ENCODE assay signal across 12 cellular contexts in the genomic region with DNA sequence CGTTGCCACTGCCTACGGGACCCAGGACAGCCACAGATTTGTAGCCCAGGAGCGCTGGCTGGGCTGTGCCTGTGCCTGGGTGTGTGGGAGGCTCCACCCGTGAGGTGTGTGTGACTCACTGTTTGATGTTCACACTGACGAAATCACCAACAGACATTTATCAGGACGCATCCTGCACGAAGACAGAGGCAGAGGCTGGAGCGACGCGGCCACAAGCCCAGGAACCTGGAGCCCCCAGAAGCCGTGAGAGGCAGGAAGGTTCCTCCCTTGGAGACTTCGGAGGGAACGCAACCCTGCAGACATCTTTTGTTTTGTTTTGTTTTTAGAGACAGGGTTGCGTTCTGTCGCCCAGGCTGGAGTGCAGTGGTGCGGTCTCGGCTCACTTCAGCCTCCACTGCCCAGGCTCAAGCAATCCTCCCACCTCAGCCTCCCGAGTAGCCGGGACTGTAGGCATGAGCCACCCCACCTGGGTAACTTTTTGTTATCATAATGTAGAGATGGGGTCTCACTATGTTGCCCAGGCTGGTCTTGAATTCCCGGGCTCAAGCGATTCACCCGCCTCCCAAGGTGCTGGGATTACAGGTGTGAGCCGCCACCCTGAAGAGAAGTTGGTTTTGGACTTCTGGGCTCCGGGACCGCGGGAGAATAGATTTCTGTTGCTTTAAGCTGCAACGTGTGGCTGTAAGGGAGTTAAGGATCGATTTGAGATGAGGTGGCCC. TPM values are rescaled to one million over a fixed set of nuclear protein-coding genes. Genes with fewer than 3 reads are reported as not detected.
DNase-seq lines count a peak whose midpoint lies in the region; ATAC-seq, FAIRE-seq and TF ChIP-seq lines count a peak whose summit lies in the region.
"Had no signal": no experiment of that assay in that cellular context is flagged by ENCODE, and none has a peak within 500 bp of the region (broad histone marks: within the 10 kb centered on the region; RNA-seq: fewer than 3 reads in every experiment).

No MANE protein-coding gene starts in this region.

- WGBS in mesodermal cell (ENCODE audit: insufficient coverage in 2 of 2), 2 experiments, result 92 to 93% methylated on average over 20 to 26 of the region's 28 CpGs

- peaks cover 7% of the 10 kb centered on the region for H3K4me1 Mint-ChIP-seq in activated T-helper 2 cell treated with anti-CD3 and anti-CD28 coated beads, Interferon-gamma antibody, Interleukin-2, Interleukin-4, amounts not matched to agents 10 μg/mL and 5 μg/mL and 100 μg/mL, durations not matched to agents 14 hours and 24 hours and 36 hours (ENCODE audit: low read depth)
- no peaks in the 10 kb centered on the region for H3K4me1 Mint-ChIP-seq in T-helper 17 cell

- TF ChIP-seq CTCF in left ventricle myocardium inferior (IDR thresholded peaks at IDR 0.05; ENCODE audit: borderline replicate concordance), result no peak

- no peaks in the 10 kb centered on the region for H3K9me3 ChIP-seq in mesodermal cell (ENCODE audit: control insufficient read depth, low read length)
- H3K9me3 ChIP-seq in T-helper 17 cell (ENCODE audit: control insufficient read depth, low read length, poor library complexity, severe bottlenecking), result no peaks in the 10 kb centered on the region
- H3K9me3 ChIP-seq in left ventricle myocardium inferior (replicated peaks), result no peaks in the 10 kb centered on the region

- peak overlapping the region; percentile 23 for H3K27ac ChIP-seq in mesodermal cell (ENCODE audit: low read depth, low read length, severe bottlenecking)
- no peak overlapping the region for H3K27ac ChIP-seq in left ventricle myocardium inferior (replicated peaks)

- H3K9me3 Mint-ChIP-seq in activated T-helper 2 cell treated with anti-CD3 and anti-CD28 coated beads, Interferon-gamma antibody, Interleukin-2, Interleukin-4, amounts not matched to agents 10 μg/mL and 5 μg/mL and 100 μg/mL, durations not matched to agents 14 hours and 24 hours and 36 hours, result no peaks in the 10 kb centered on the region
- H3K9me3 Mint-ChIP-seq: naive thymus-derived CD4-positive, alpha-beta T cell had no signal

- H3K4me1 ChIP-seq in mesodermal cell (ENCODE audit: control insufficient read depth, insufficient read depth, low read length, poor library complexity, severe bottlenecking) (peaks cover 61% of the 10 kb centered on the region), left ventricle myocardium inferior (peaks cover 2% of the 10 kb centered on the region)

- peaks cover 2% of the 10 kb centered on the region for H3K36me3 Mint-ChIP-seq in activated T-helper 2 cell treated with anti-CD3 and anti-CD28 coated beads, Interferon-gamma antibody, Interleukin-2, Interleukin-4, amounts not matched to agents 10 μg/mL and 5 μg/mL and 100 μg/mL, durations not matched to agents 14 hours and 24 hours and 36 hours (ENCODE audit: low read depth)
- no peaks in the 10 kb centered on the region for H3K36me3 Mint-ChIP-seq in T-helper 17 cell (ENCODE audit: low read depth)

- intact Hi-C loops in activated T-helper 2 cell treated with anti-CD3 and anti-CD28 coated beads, Interferon-gamma antibody, Interleukin-2, Interleukin-4, amounts not matched to agents 10 μg/mL and 5 μg/mL and 100 μg/mL, durations not matched to agents 14 hours and 24 hours and 36 hours (cut with micrococcal nuclease), result no loop called here
- intact Hi-C loops in left ventricle myocardium inferior (cut with micrococcal nuclease), result no loop called here

- H3K27ac Mint-ChIP-seq in activated T-helper 2 cell treated with anti-CD3 and anti-CD28 coated beads, Interferon-gamma antibody, Interleukin-2, Interleukin-4, amounts not matched to agents 10 μg/mL and 5 μg/mL and 100 μg/mL, durations not matched to agents 14 hours and 24 hours and 36 hours, result peak overlapping the region; percentile 22
- H3K27ac Mint-ChIP-seq in T-helper 17 cell, result no peak overlapping the region
- H3K27ac Mint-ChIP-seq: B cell had no signal

- ATAC-seq in HG03469 (IDR thresholded peaks at IDR 0.05; ENCODE audit: unreplicated experiment) (no peak), T-helper 17 cell (no peak)
- ATAC-seq: naive thymus-derived CD4-positive, alpha-beta T cell had no signal

- no peak overlapping the region for H3K4me3 ChIP-seq in mesodermal cell (ENCODE audit: extremely low read depth, insufficient read depth, low read length, poor library complexity, severe bottlenecking)
- no peak overlapping the region for H3K4me3 ChIP-seq in left ventricle myocardium inferior

- H3K27me3 ChIP-seq in left ventricle myocardium inferior (ENCODE audit: low read depth), result no peaks in the 10 kb centered on the region

- no peak for FAIRE-seq in urothelium cell line (lab: Jason Lieb, UNC)
- FAIRE-seq: frontal cortex had no signal

- H3K36me3 ChIP-seq in mesodermal cell (ENCODE audit: control insufficient read depth, insufficient read depth, low read length) (peaks cover 68% of the 10 kb centered on the region), left ventricle myocardium inferior (no peaks in the 10 kb centered on the region)

- peak; percentile 53 for DNase-seq in stimulated activated naive CD4-positive, alpha-beta T cell treated with Interleukin-2 at 50 U/mL for 16 hours (lab: John Stamatoyannopoulos, UW)
- DNase-seq in stimulated activated naive CD4-positive, alpha-beta T cell (lab: John Stamatoyannopoulos, UW), result no peak
- no peak for DNase-seq in activated T-helper 2 cell treated with anti-CD3 and anti-CD28 coated beads, Interferon-gamma antibody, Interleukin-2, Interleukin-4, amounts not matched to agents 10 μg/mL and 5 μg/mL and 100 μg/mL, durations not matched to agents 14 hours and 24 hours and 36 hours (ENCODE audit: low spot score)
- DNase-seq in urothelium cell line (ENCODE audit: low spot score) (peak; percentile 50), T-helper 17 cell (no peak), left ventricle myocardium inferior (no peak)

- no peak overlapping the region for H3K4me3 Mint-ChIP-seq in activated T-helper 2 cell treated with anti-CD3 and anti-CD28 coated beads, Interferon-gamma antibody, Interleukin-2, Interleukin-4, amounts not matched to agents 10 μg/mL and 5 μg/mL and 100 μg/mL, durations not matched to agents 14 hours and 24 hours and 36 hours (ENCODE audit: low read depth)
- no peak overlapping the region for H3K4me3 Mint-ChIP-seq in T-helper 17 cell
- H3K4me3 Mint-ChIP-seq: B cell; naive thymus-derived CD4-positive, alpha-beta T cell had no signal

- no peaks in the 10 kb centered on the region for H3K27me3 Mint-ChIP-seq in activated T-helper 2 cell treated with anti-CD3 and anti-CD28 coated beads, Interferon-gamma antibody, Interleukin-2, Interleukin-4, amounts not matched to agents 10 μg/mL and 5 μg/mL and 100 μg/mL, durations not matched to agents 14 hours and 24 hours and 36 hours (ENCODE audit: low read depth)
- H3K27me3 Mint-ChIP-seq in T-helper 17 cell, result no peaks in the 10 kb centered on the region
- H3K27me3 Mint-ChIP-seq: B cell; naive thymus-derived CD4-positive, alpha-beta T cell had no signal

RNA-seq across cellular contexts. Expression of gene WDR18, which starts 25.0 kb away (rescaled TPM):
- total RNA-seq in activated T-helper 2 cell treated with anti-CD3 and anti-CD28 coated beads, Interferon-gamma antibody, Interleukin-2, Interleukin-4, amounts not matched to agents 10 μg/mL and 5 μg/mL and 100 μg/mL, durations not matched to agents 14 hours and 24 hours and 36 hours, result 88.6 and 94.9 TPM in 2 replicates
- 70.0 TPM for polyA plus RNA-seq in mesodermal cell (2013, experiment 1 of 2)
- polyA plus RNA-seq in mesodermal cell (2013, experiment 2 of 2), result 54.2 TPM
- 10 to 100 TPM; 18.2 to 42.8 TPM for total RNA-seq in T-helper 17 cell
- total RNA-seq in left ventricle myocardium inferior, result 19.4 TPM

RNA-seq across cellular contexts. Expression of gene ARID3A, which starts 33.3 kb away (rescaled TPM):
- 42.0 and 42.6 TPM in 2 replicates for total RNA-seq in activated T-helper 2 cell treated with anti-CD3 and anti-CD28 coated beads, Interferon-gamma antibody, Interleukin-2, Interleukin-4, amounts not matched to agents 10 μg/mL and 5 μg/mL and 100 μg/mL, durations not matched to agents 14 hours and 24 hours and 36 hours
- polyA plus RNA-seq in mesodermal cell (2013, experiment 1 of 2), result 119 TPM
- 101 TPM for polyA plus RNA-seq in mesodermal cell (2013, experiment 2 of 2)
- total RNA-seq in T-helper 17 cell, result 10 to 100 TPM in 1 of 2 donors, 1 to 10 TPM in 1; 8.1 to 11.8 TPM
- 4.8 TPM for total RNA-seq in left ventricle myocardium inferior

RNA-seq across cellular contexts. Expression of gene GRIN3B, which starts 41.1 kb away (rescaled TPM):
- total RNA-seq in activated T-helper 2 cell treated with anti-CD3 and anti-CD28 coated beads, Interferon-gamma antibody, Interleukin-2, Interleukin-4, amounts not matched to agents 10 μg/mL and 5 μg/mL and 100 μg/mL, durations not matched to agents 14 hours and 24 hours and 36 hours, result 0.11 TPM in 1 of 2 replicates, not detected in the other
- 1.7 TPM for polyA plus RNA-seq in mesodermal cell (2013, experiment 1 of 2)
- polyA plus RNA-seq in mesodermal cell (2013, experiment 2 of 2), result 1.4 TPM
- 1 to 10 TPM in 1 of 2 donors, not detected in 1; 1.8 TPM for total RNA-seq in T-helper 17 cell
- not detected for total RNA-seq in left ventricle myocardium inferior
- polyA plus RNA-seq: naive thymus-derived CD4-positive, alpha-beta T cell had no signal

RNA-seq across cellular contexts. Expression of gene KISS1R, which starts 42.0 kb away (rescaled TPM):
- total RNA-seq in activated T-helper 2 cell treated with anti-CD3 and anti-CD28 coated beads, Interferon-gamma antibody, Interleukin-2, Interleukin-4, amounts not matched to agents 10 μg/mL and 5 μg/mL and 100 μg/mL, durations not matched to agents 14 hours and 24 hours and 36 hours, result 7.1 and 8.0 TPM in 2 replicates
- not detected for polyA plus RNA-seq in mesodermal cell (2013, experiment 1 of 2)
- polyA plus RNA-seq in mesodermal cell (2013, experiment 2 of 2), result not detected
- total RNA-seq in T-helper 17 cell (under 1 TPM; 0.94 to 0.99 TPM), left ventricle myocardium inferior (not detected)
- total RNA-seq: SK-MEL-5 had no signal

RNA-seq across cellular contexts. Expression of gene R3HDM4, which starts 46.1 kb away (rescaled TPM):
- 77.1 and 83.3 TPM in 2 replicates for total RNA-seq in activated T-helper 2 cell treated with anti-CD3 and anti-CD28 coated beads, Interferon-gamma antibody, Interleukin-2, Interleukin-4, amounts not matched to agents 10 μg/mL and 5 μg/mL and 100 μg/mL, durations not matched to agents 14 hours and 24 hours and 36 hours
- 62.6 TPM for polyA plus RNA-seq in mesodermal cell (2013, experiment 1 of 2)
- 47.1 TPM for polyA plus RNA-seq in mesodermal cell (2013, experiment 2 of 2)
- total RNA-seq in T-helper 17 cell, result 100 to 1,000 TPM; 233 to 243 TPM
- 21.6 TPM for total RNA-seq in left ventricle myocardium inferior

Comparison
In these comparisons a context has a peak if more than half of its experiments do, and no peak if none do; other contexts are left out.
1. DNase-seq: peak in stimulated activated naive CD4-positive, alpha-beta T cell treated with Interleukin-2 at 50 U/mL for 16 hours (single experiment) and urothelium cell line (single experiment); none in stimulated activated naive CD4-positive, alpha-beta T cell (0 of 6), activated T-helper 2 cell treated with anti-CD3 and anti-CD28 coated beads, Interferon-gamma antibody, Interleukin-2, Interleukin-4, amounts not matched to agents 10 μg/mL and 5 μg/mL and 100 μg/mL, durations not matched to agents 14 hours and 24 hours and 36 hours (single experiment), T-helper 17 cell (0 of 3) and left ventricle myocardium inferior (single experiment).